16 cellular contexts compared by ENCODE assay signal in genomic region chr18:37317486-37317885, GRCh38.
"Had no signal": no experiment of that assay in that cellular context is flagged by ENCODE, and none has a peak within 500 bp of the region (broad histone marks: within the 10 kb centered on the region; RNA-seq: fewer than 3 reads in every experiment).

No MANE protein-coding gene starts in this region.

- ATAC-seq: SK-N-SH treated with all-trans-retinoic acid at 6 μM for 48 hours had no signal

- DNase-seq: KBM-7, NCI-H1092, NCI-H1105 treated with DMSO at 0.1 percent for 48 hours, NCI-H1417 treated with DMSO at 0.1 percent for 48 hours, NCI-H146, NCI-H1694 treated with DMSO at 0.1 percent for 48 hours, NCI-H1930, NCI-H2081, NCI-H2107, NCI-H2227 treated with DMSO at 0.1 percent for 48 hours, NCI-H524 treated with DMSO at 0.1 percent for 48 hours, NCI-H69, NCI-H774, RPMI8226, SHP77 had no signal
